ENCODE assay signal across 23 cellular contexts in the genomic region with DNA sequence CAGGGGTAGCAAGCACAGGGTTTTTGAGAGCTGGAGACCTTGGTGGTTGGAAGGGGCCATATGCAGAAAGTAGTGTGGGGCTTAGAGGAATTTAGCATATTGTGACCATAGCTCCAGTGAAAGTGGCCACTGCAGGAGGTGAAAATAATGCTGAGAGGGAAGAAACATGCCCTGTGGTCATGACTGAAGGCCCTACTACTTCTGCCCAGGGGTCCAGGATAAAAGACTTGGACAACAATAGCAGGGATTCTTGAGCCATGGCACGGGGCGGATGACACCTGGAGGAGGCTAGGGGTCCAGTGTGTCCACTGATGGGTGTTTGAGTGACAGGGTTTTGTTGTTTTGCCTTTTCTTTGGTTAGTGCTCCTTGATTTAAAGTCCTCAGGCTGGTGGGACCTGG.
A peak's percentile ranks its signal among the peaks of the same experiment; 100 is the strongest.
DNase-seq lines count a peak whose midpoint lies in the region; ATAC-seq and TF ChIP-seq lines count a peak whose summit lies in the region.
"Had no signal": no experiment of that assay in that cellular context is flagged by ENCODE, and none has a peak within 500 bp of the region (broad histone marks: within the 10 kb centered on the region; RNA-seq: fewer than 3 reads in every experiment).

No MANE protein-coding gene starts in this region.

- no peak for TF ChIP-seq CTCF in GM23338 (conservative IDR thresholded peaks at IDR 0.05; ENCODE audit: low read depth in 2 of 2)

- no peaks in the 10 kb centered on the region for H3K36me3 ChIP-seq in GM23338 (ENCODE audit: insufficient read depth)
- H3K36me3 ChIP-seq in neuronal stem cell (replicated peaks in 1 of 2; ENCODE audit: control insufficient read depth in 2 of 2, insufficient read depth in 2 of 2, low read length in 2 of 2) = no peaks in the 10 kb centered on the region
- H3K36me3 ChIP-seq: BLaER1 had no signal

- H3K14ac ChIP-seq in neuronal stem cell (ENCODE audit: low read length) = no peak overlapping the region

- H3K4me1 ChIP-seq in GM23338 (ENCODE audit: insufficient read depth) (peaks cover 5% of the 10 kb centered on the region; the same call in 1 of the 2 replicates), neuronal stem cell (ENCODE audit: control insufficient read depth in 2 of 2, insufficient read depth in 1 of 2, low read depth in 1 of 2, low read length in 2 of 2) (peaks cover 4 to 6% of the 10 kb centered on the region in 2 donors)
- H3K4me1 ChIP-seq: BLaER1 had no signal

- no peaks in the 10 kb centered on the region for H3K79me1 ChIP-seq in neuronal stem cell (ENCODE audit: low read depth, low read length)

- no peak overlapping the region for H3K4me3 Mint-ChIP-seq in GM23338
- H3K4me3 Mint-ChIP-seq: CD4-positive, alpha-beta T cell; IgD-negative memory B cell had no signal

- no peak overlapping the region for H3K27ac ChIP-seq in GM23338 (ENCODE audit: low read depth)
- H3K27ac ChIP-seq in neuronal stem cell (replicated peaks; ENCODE audit: low read length) = no peak overlapping the region
- H3K27ac ChIP-seq: BLaER1, KMS-11 had no signal

- H4K91ac ChIP-seq in neuronal stem cell (ENCODE audit: low read depth, low read length, poor library complexity) = no peak overlapping the region

- DNase-seq in GM23338 (ENCODE audit: low spot score) = no peak
- DNase-seq in NCI-H146 (lab: John Stamatoyannopoulos, UW) = peak; percentile 79
- DNase-seq in iPS-NIHi11 (ENCODE audit: low spot score) = peak; percentile 17
- no peak for DNase-seq in neuronal stem cell (ENCODE audit: low spot score)
- no peak for DNase-seq in NCI-H2081 (lab: John Stamatoyannopoulos, UW)
- no peak for DNase-seq in NCI-H748 (lab: John Stamatoyannopoulos, UW; ENCODE audit: unreplicated experiment)
- DNase-seq in DMS 273 treated with DMSO at 0.1 percent for 48 hours (lab: John Stamatoyannopoulos, UW) = no peak
- DNase-seq: CD4-positive, alpha-beta T cell; COR-L47; DMS79; EL; GF-D8; MM.1S; NCI-H1694 treated with DMSO at 0.1 percent for 48 hours; NCI-H2171; NCI-H345; NCI-H510A treated with DMSO at 0.1 percent for 48 hours; NCI-H774; SIG-M5; SK-N-SH had no signal

- H2BK120ac ChIP-seq in neuronal stem cell (ENCODE audit: low read depth, low read length) = no peak overlapping the region

- peak; percentile 58 for ATAC-seq in GM23338

- H3K79me2 ChIP-seq in GM23338 (replicated peaks; ENCODE audit: insufficient read depth) = no peaks in the 10 kb centered on the region

- no peaks in the 10 kb centered on the region for H3K9me2 ChIP-seq in GM23338 (ENCODE audit: insufficient read depth)
- H3K9me2 ChIP-seq: SK-N-SH had no signal

- H3K4me3 ChIP-seq in GM23338 (no peak overlapping the region), neuronal stem cell (ENCODE audit: low read length in 2 of 2) (no peak overlapping the region)
- H3K4me3 ChIP-seq: BLaER1 had no signal

- no peaks in the 10 kb centered on the region for H3K36me3 Mint-ChIP-seq in GM23338 (ENCODE audit: low read depth)
- H3K36me3 Mint-ChIP-seq: IgD-negative memory B cell had no signal

- no peak overlapping the region for H3K23ac ChIP-seq in neuronal stem cell (ENCODE audit: low read depth, low read length, poor library complexity)

- no peak overlapping the region for H2AK5ac ChIP-seq in neuronal stem cell (ENCODE audit: low read depth, low read length)

- H3K27me3 ChIP-seq in GM23338 (ENCODE audit: insufficient read depth) (no peaks in the 10 kb centered on the region), neuronal stem cell (ENCODE audit: control insufficient read depth in 3 of 3, insufficient read depth in 3 of 3, low read depth in 1 of 3, low read length in 3 of 3) (no peaks in the 10 kb centered on the region)
- H3K27me3 ChIP-seq: BLaER1 had no signal

- no peak overlapping the region for H4K8ac ChIP-seq in neuronal stem cell (ENCODE audit: low read depth, low read length)

- H2BK12ac ChIP-seq in neuronal stem cell (ENCODE audit: low read length) = no peak overlapping the region

- no peak overlapping the region for H3K27ac Mint-ChIP-seq in GM23338
- H3K27ac Mint-ChIP-seq: CD4-positive, alpha-beta T cell; IgD-negative memory B cell had no signal

- no peak overlapping the region for H2BK5ac ChIP-seq in neuronal stem cell (ENCODE audit: low read length)

- no peak overlapping the region for H3K9ac ChIP-seq in neuronal stem cell (ENCODE audit: low read depth, low read length, poor library complexity)
- H3K9ac ChIP-seq: BLaER1, KMS-11, SK-N-SH had no signal

- no peak overlapping the region for H2BK15ac ChIP-seq in neuronal stem cell (ENCODE audit: low read length)

- H3K18ac ChIP-seq in neuronal stem cell (ENCODE audit: low read length) = no peak overlapping the region

- peaks cover 13% of the 10 kb centered on the region; the same call in 2 of the 3 replicates for H3K4me1 Mint-ChIP-seq in GM23338
- H3K4me1 Mint-ChIP-seq: IgD-negative memory B cell had no signal

- no peaks in the 10 kb centered on the region for H4K20me1 ChIP-seq in GM23338 (replicated peaks; ENCODE audit: insufficient read depth)
- H4K20me1 ChIP-seq: BLaER1 had no signal

- no peaks in the 10 kb centered on the region for H3K9me3 ChIP-seq in neuronal stem cell (replicated peaks in 1 of 2; ENCODE audit: control insufficient read depth in 2 of 2, insufficient read depth in 1 of 2, low read depth in 1 of 2, low read length in 2 of 2)
- H3K9me3 ChIP-seq: BLaER1, SK-N-SH had no signal

- H2AFZ ChIP-seq in GM23338 = peak overlapping the region; percentile 89
- H2AFZ ChIP-seq in neuronal stem cell (ENCODE audit: low read length) = peak overlapping the region; percentile 80

- H3K4me2 ChIP-seq in GM23338 (no peak overlapping the region), neuronal stem cell (ENCODE audit: insufficient read depth, low read length, poor library complexity, severe bottlenecking) (no peak overlapping the region)
- H3K4me2 ChIP-seq: BLaER1, KMS-11, SK-N-SH had no signal

- no CpG with 5 or more reads among the region's 2 CpGs for WGBS in neuronal stem cell (ENCODE audit: extremely low coverage in 2 of 2, insufficient read length in 2 of 2, insufficient replicate concordance in 1 of 2), 2 donors

- no peaks in the 10 kb centered on the region for H3F3A ChIP-seq in GM23338 (replicated peaks; ENCODE audit: low read depth)

- H3K9me3 Mint-ChIP-seq in GM23338 = 0 out of 3 replicates have a peak, but pooled peaks cover 2% of the 10 kb centered on the region
- H3K9me3 Mint-ChIP-seq: IgD-negative memory B cell had no signal

- peaks cover 3% of the 10 kb centered on the region for H3K27me3 Mint-ChIP-seq in GM23338 (ENCODE audit: insufficient read depth, low read depth, poor library complexity)
- H3K27me3 Mint-ChIP-seq: CD4-positive, alpha-beta T cell; IgD-negative memory B cell had no signal

- no peak overlapping the region for H3K4ac ChIP-seq in neuronal stem cell (ENCODE audit: low read length)

TF ChIP-seq in GM23338, 12 proteins besides CTCF, POLR2A, EP300 and RAD21 (continues in another document):
- no peak for TF ChIP-seq STAT1 (IDR thresholded peaks at IDR 0.05; ENCODE audit: unreplicated experiment)

Comparison
In these comparisons a context has a peak if more than half of its experiments do, and no peak if none do; other contexts are left out.
1. DNase-seq: peak in NCI-H146 (single experiment) and iPS-NIHi11 (single experiment); none in GM23338 (single experiment), neuronal stem cell (single experiment), NCI-H2081 (0 of 2), NCI-H748 (single experiment) and DMS 273 treated with DMSO at 0.1 percent for 48 hours (single experiment).